Comparison of ENCODE assay signal across 27 cellular contexts in genomic region chr11:6156628-6157367, GRCh38. TPM values are rescaled to one million over a fixed set of nuclear protein-coding genes. Genes with fewer than 3 reads are reported as not detected.
DNase-seq lines count a peak whose midpoint lies in the region; ATAC-seq and TF ChIP-seq lines count a peak whose summit lies in the region.
"Had no signal": no experiment of that assay in that cellular context is flagged by ENCODE, and none has a peak within 500 bp of the region (broad histone marks: within the 10 kb centered on the region; RNA-seq: fewer than 3 reads in every experiment).

No MANE protein-coding gene starts in this region.

- TF ChIP-seq CTCF in KMS-11 (conservative IDR thresholded peaks at IDR 0.05; ENCODE audit: low read depth, low read length) = no peak
- no peak for TF ChIP-seq CTCF in Panc1 (IDR thresholded peaks at IDR 0.05)
- TF ChIP-seq CTCF in omental fat pad (IDR thresholded peaks at IDR 0.05) = no peak

- no peak overlapping the region for H3K4me3 ChIP-seq in KMS-11 (IDR thresholded peaks at IDR 0.05; ENCODE audit: insufficient read depth, low read depth, low read length)
- H3K4me3 ChIP-seq in Panc1 (ENCODE audit: low read depth in 2 of 2, low read length in 2 of 2) = no peak overlapping the region
- H3K4me3 ChIP-seq: esophagus muscularis mucosa, left lung, SJCRH30 had no signal

- in situ Hi-C loops in Panc1 (cut with HindIII; ENCODE audit: low pct_unique_long_range_greater_than_20kb, low sequenced_read_pairs) = no loop called here

- H3K36me3 ChIP-seq in KMS-11 (ENCODE audit: insufficient read depth) = no peaks in the 10 kb centered on the region
- no peaks in the 10 kb centered on the region for H3K36me3 ChIP-seq in Panc1 (ENCODE audit: control insufficient read depth, insufficient read depth, low read length)
- H3K36me3 ChIP-seq: esophagus muscularis mucosa, left lung, SJCRH30 had no signal

- H4K20me1 ChIP-seq in KMS-11 (ENCODE audit: insufficient read depth) = no peaks in the 10 kb centered on the region

- no peaks in the 10 kb centered on the region for H3K79me2 ChIP-seq in KMS-11 (ENCODE audit: insufficient read depth, low read depth)

- intact Hi-C loops in Panc1 (cut with micrococcal nuclease; ENCODE audit: unreplicated experiment) = no loop called here

- ATAC-seq in Panc1 = peak; percentile 37; the same call in 1 of the 2 replicates
- no peak for ATAC-seq in GM18867 (IDR thresholded peaks at IDR 0.05; ENCODE audit: unreplicated experiment)
- ATAC-seq in omental fat pad (ENCODE audit: low FRiP score) = no peak
- ATAC-seq: activated CD8-positive, alpha-beta T cell treated with anti-CD3 and anti-CD28 coated beads, Interleukin-2, amount 10 ng/mL, durations not matched to agents 7 days and 5 days; left lung had no signal

- H3K27ac ChIP-seq in KMS-11 (peak overlapping the region; percentile 69), Panc1 (ENCODE audit: low read length) (no peak overlapping the region)
- H3K27ac ChIP-seq: esophagus muscularis mucosa, left lung, SJCRH30 had no signal

- CTCF ChIA-PET in Panc1 (lab: Charles Lee) = no interaction called here

- no peaks in the 10 kb centered on the region for H3K9me3 ChIP-seq in Panc1 (ENCODE audit: control insufficient read depth, insufficient read depth, low read depth, low read length)
- H3K9me3 ChIP-seq: esophagus muscularis mucosa, left lung, SJCRH30 had no signal

- no peaks in the 10 kb centered on the region for H3K27me3 ChIP-seq in KMS-11 (ENCODE audit: insufficient read depth, low read depth)
- no peaks in the 10 kb centered on the region for H3K27me3 ChIP-seq in Panc1 (ENCODE audit: control insufficient read depth, insufficient read depth, low read length)
- H3K27me3 ChIP-seq: esophagus muscularis mucosa, left lung, SJCRH30 had no signal

- POLR2A ChIA-PET in Panc1 (lab: Charles Lee) = no interaction called here

- H3K4me2 ChIP-seq in KMS-11 = peak overlapping the region; percentile 4; the same call in 1 of the 2 replicates

- H2AFZ ChIP-seq in KMS-11 (ENCODE audit: low read depth) = peak overlapping the region; percentile 55

- peak overlapping the region; percentile 39; the same call in 1 of the 2 replicates for H3K9ac ChIP-seq in KMS-11

- no TSS peak for BruUV-seq in Panc1 (replicated peaks; lab: Mats Ljungman, UMichigan)

- DNase-seq in Daoy (ENCODE audit: low read depth) (peak; percentile 41), Panc1 (ENCODE audit: low read depth, low spot score) (no peak), kidney tubule cell (ENCODE audit: low spot score) (peak; percentile 3), SK-N-DZ (ENCODE audit: low spot score) (no peak), omental fat pad (ENCODE audit: low spot score) (no peak), NCI-H226 (no peak)
- DNase-seq: activated B cell treated with CpG ODN at 0.5 μM for 24 hours; activated CD8-positive, alpha-beta T cell treated with anti-CD3 and anti-CD28 coated beads, Interleukin-2, amount 10 ng/mL, durations not matched to agents 7 days and 5 days; activated naive CD4-positive, alpha-beta T cell treated with Interleukin-2 at 50 U/mL for 16 hours; activated T-cell treated with anti-CD3 and anti-CD28 coated beads, Interleukin-2, amount 50 U/mL, for 24 hours; anterior cingulate cortex; CD8-positive, alpha-beta memory T cell; central memory CD4-positive, alpha-beta T cell; DMS79 treated with DMSO at 0.1 percent for 48 hours; left lung; NCI-H187; NCI-H345; nephron progenitor cell; NK-92 treated with Interleukin-12 subunit alpha and Interleukin-12 subunit beta, amount 100 ng/mL, for 24 hours; SJCRH30; stimulated activated CD4-positive, alpha-beta T cell treated with anti-CD3 and anti-CD28 coated beads, Interleukin-12 subunit alpha, Interleukin-12 subunit beta, amount 100 ng/mL, for 4 hours; stimulated activated CD8-positive, alpha-beta memory T cell treated with anti-CD3 and anti-CD28 coated beads, Interleukin-4, amount 100 ng/mL, for 48 hours; substantia nigra; T-helper 2 cell had no signal

- H3K4me1 ChIP-seq in KMS-11 (ENCODE audit: low read depth, poor library complexity, severe bottlenecking) = no peaks in the 10 kb centered on the region
- H3K4me1 ChIP-seq in Panc1 (ENCODE audit: control insufficient read depth, insufficient read depth, low read length) = no peaks in the 10 kb centered on the region
- H3K4me1 ChIP-seq: esophagus muscularis mucosa, left lung, SJCRH30 had no signal

RNA-seq across cellular contexts. Expression of gene OR52B2, which starts 13.3 kb away (rescaled TPM):
- not detected in 2 replicates for total RNA-seq in Daoy (2014; rRNA removed; shearing (Covaris generic))
- total RNA-seq in Panc1 (2021; ENCODE audit: unreplicated experiment) = not detected
- polyA plus RNA-seq in Panc1 (2012; ENCODE audit: insufficient read length) = not detected
- not detected in 2 replicates for polyA plus RNA-seq in SK-N-DZ (2014; cell fraction: cytosol; rRNA removed)
- not detected in 2 replicates for polyA plus RNA-seq in SK-N-DZ (2014; cell fraction: nucleus; rRNA removed)
- total RNA-seq in omental fat pad = not detected
- total RNA-seq: activated B cell treated with CpG ODN at 0.5 μM for 24 hours; activated CD8-positive, alpha-beta T cell treated with anti-CD3 and anti-CD28 coated beads, Interleukin-2, amount 10 ng/mL, durations not matched to agents 7 days and 5 days; CD8-positive, alpha-beta memory T cell; esophagus muscularis mucosa; SJCRH30 had no signal
- polyA plus RNA-seq: CD8-positive, alpha-beta memory T cell had no signal

RNA-seq across cellular contexts. Expression of gene OR52W1, which starts 42.2 kb away (rescaled TPM):
- not detected in 2 replicates for total RNA-seq in Daoy (2014; rRNA removed; shearing (Covaris generic))
- total RNA-seq in Panc1 (2021; ENCODE audit: unreplicated experiment) (not detected), omental fat pad (not detected)
- polyA plus RNA-seq in Panc1 (2012; ENCODE audit: insufficient read length) = not detected
- not detected in 2 replicates for polyA plus RNA-seq in SK-N-DZ (2014; cell fraction: cytosol; rRNA removed)
- polyA plus RNA-seq in SK-N-DZ (2014; cell fraction: nucleus; rRNA removed) = not detected in 2 replicates
- total RNA-seq: activated B cell treated with CpG ODN at 0.5 μM for 24 hours; activated CD8-positive, alpha-beta T cell treated with anti-CD3 and anti-CD28 coated beads, Interleukin-2, amount 10 ng/mL, durations not matched to agents 7 days and 5 days; CD8-positive, alpha-beta memory T cell; esophagus muscularis mucosa; left lung; SJCRH30 had no signal
- polyA plus RNA-seq: CD8-positive, alpha-beta memory T cell had no signal

RNA-seq across cellular contexts. Expression of gene C11orf42, which starts 48.6 kb away (rescaled TPM):
- not detected in 2 replicates for total RNA-seq in Daoy (2014; rRNA removed; shearing (Covaris generic))
- not detected for total RNA-seq in Panc1 (2021; ENCODE audit: unreplicated experiment)
- polyA plus RNA-seq in Panc1 (2012; ENCODE audit: insufficient read length) = 0.19 TPM
- not detected in 2 replicates for polyA plus RNA-seq in SK-N-DZ (2014; cell fraction: cytosol; rRNA removed)
- not detected in 2 replicates for polyA plus RNA-seq in SK-N-DZ (2014; cell fraction: nucleus; rRNA removed)
- total RNA-seq in omental fat pad = not detected
- total RNA-seq: activated B cell treated with CpG ODN at 0.5 μM for 24 hours; activated CD8-positive, alpha-beta T cell treated with anti-CD3 and anti-CD28 coated beads, Interleukin-2, amount 10 ng/mL, durations not matched to agents 7 days and 5 days; CD8-positive, alpha-beta memory T cell; esophagus muscularis mucosa; left lung; SJCRH30 had no signal
- polyA plus RNA-seq: CD8-positive, alpha-beta memory T cell had no signal

RNA-seq across cellular contexts. Expression of gene OR56B4, which starts 49.3 kb away (rescaled TPM):
- total RNA-seq in Daoy (2014; rRNA removed; shearing (Covaris generic)) = not detected in 2 replicates
- total RNA-seq in Panc1 (2021; ENCODE audit: unreplicated experiment) (not detected), omental fat pad (not detected)
- not detected for polyA plus RNA-seq in Panc1 (2012; ENCODE audit: insufficient read length)
- not detected in 2 replicates for polyA plus RNA-seq in SK-N-DZ (2014; cell fraction: cytosol; rRNA removed)
- not detected in 2 replicates for polyA plus RNA-seq in SK-N-DZ (2014; cell fraction: nucleus; rRNA removed)
- total RNA-seq: activated B cell treated with CpG ODN at 0.5 μM for 24 hours; activated CD8-positive, alpha-beta T cell treated with anti-CD3 and anti-CD28 coated beads, Interleukin-2, amount 10 ng/mL, durations not matched to agents 7 days and 5 days; CD8-positive, alpha-beta memory T cell; esophagus muscularis mucosa; left lung; SJCRH30 had no signal
- polyA plus RNA-seq: CD8-positive, alpha-beta memory T cell had no signal

Comparison
In these comparisons a context has a peak if more than half of its experiments do, and no peak if none do; other contexts are left out.
1. DNase-seq: peak in Daoy (single experiment) and kidney tubule cell (single experiment); none in Panc1 (single experiment), SK-N-DZ (single experiment), omental fat pad (single experiment) and NCI-H226 (single experiment).